In genomic region chr2:96114546-96114902, GRCh38 we compare ENCODE assay signal across 29 cellular contexts. TPM values are rescaled to one million over a fixed set of nuclear protein-coding genes. Genes with fewer than 3 reads are reported as not detected.
A peak's percentile ranks its signal among the peaks of the same experiment; 100 is the strongest.
DNase-seq lines count a peak whose midpoint lies in the region; ATAC-seq, FAIRE-seq and TF ChIP-seq lines count a peak whose summit lies in the region.
"Had no signal": no experiment of that assay in that cellular context is flagged by ENCODE, and none has a peak within 500 bp of the region (broad histone marks: within the 10 kb centered on the region; RNA-seq: fewer than 3 reads in every experiment).

No MANE protein-coding gene starts in this region.

- H3K4ac ChIP-seq in H1 (replicated peaks; ENCODE audit: insufficient read length, low read depth, low read length): no peak overlapping the region

- no peak for TF ChIP-seq EP300 in H1 (IDR thresholded peaks at IDR 0.05; ENCODE audit: borderline replicate concordance in 1 of 2, low read depth in 2 of 2, low read length in 2 of 2)

- H3K79me2 ChIP-seq in H1 (ENCODE audit: control insufficient read depth in 1 of 2, insufficient read depth in 2 of 2, low read length in 2 of 2): no peaks in the 10 kb centered on the region

- CTCF ChIA-PET in H1 (lab: Charles Lee; ENCODE audit: partially characterized antibody): interaction anchor here (2.0 to 6.6 kb wide), 4 partner anchors 11 to 92 kb away, joined by 5 to 61 read pairs (median 8); partner anchors contain the start of gene ASTL

- no peak overlapping the region for H2AFZ ChIP-seq in H1 (ENCODE audit: low read length)

- H3K36me3 ChIP-seq in BLaER1 (no peaks in the 10 kb centered on the region), H1 (ENCODE audit: control insufficient read depth in 2 of 4, insufficient read depth in 4 of 4, low read length in 3 of 4) (no peaks in the 10 kb centered on the region)
- H3K36me3 ChIP-seq in BLaER1 treated with 17β-estradiol and CSF1 and Interleukin-3, amounts not matched to agents 10 nM and 100 nM: no peaks in the 10 kb centered on the region
- H3K36me3 ChIP-seq: Peyer's patch, tibial nerve had no signal

- peaks cover 26% of the 10 kb centered on the region for H3K27me3 ChIP-seq in BLaER1
- peaks cover 16 to 40% (median 31%) of the 10 kb centered on the region in 11 experiments for H3K27me3 ChIP-seq in BLaER1 treated with 17β-estradiol and CSF1 and Interleukin-3, amounts not matched to agents 10 nM and 100 nM
- H3K27me3 ChIP-seq in H1 (replicated peaks in 1 of 4; ENCODE audit: control insufficient read depth in 3 of 4, extremely low read depth in 1 of 4, insufficient read depth in 3 of 4, low read length in 3 of 4): peaks cover 0 to 32% (median 25%) of the 10 kb centered on the region in 4 experiments; a peak in 5 of 7 replicates
- H3K27me3 ChIP-seq: Peyer's patch had no signal

- FAIRE-seq in H1 (lab: Jason Lieb, UNC): no peak

- H3K14ac ChIP-seq in H1 (ENCODE audit: insufficient read length): no peak overlapping the region

- H3K4me3 ChIP-seq in BLaER1 (no peak overlapping the region), H1 (ENCODE audit: extremely low read depth in 1 of 4, insufficient read depth in 2 of 4, low read depth in 3 of 4, low read length in 4 of 4) (no peak overlapping the region)
- H3K4me3 ChIP-seq in BLaER1 treated with 17β-estradiol and CSF1 and Interleukin-3, amounts not matched to agents 10 nM and 100 nM: no peak overlapping the region
- H3K4me3 ChIP-seq: Peyer's patch, smooth muscle cell had no signal

- peaks cover 10% of the 10 kb centered on the region for H3K9me3 Mint-ChIP-seq in nephron progenitor cell
- H3K9me3 Mint-ChIP-seq: dendritic cell treated with granulocyte-macrophage colony-stimulating factor and Interleukin-4, amounts not matched to agents 40 ng/mL and 50 ng/mL, for 4 days; stimulated activated naive CD8-positive, alpha-beta T cell treated with anti-CD3 and anti-CD28 coated beads, Interleukin-15, amount 100 ng/mL, for 72 hours had no signal

- no peak overlapping the region for H4K91ac ChIP-seq in H1 (replicated peaks; ENCODE audit: insufficient read length, low read length)

- no peaks in the 10 kb centered on the region for H3K79me1 ChIP-seq in H1 (ENCODE audit: low read depth, low read length)

- H3K9me3 ChIP-seq in BLaER1 (no peaks in the 10 kb centered on the region), H1 (ENCODE audit: insufficient read depth in 2 of 2, low read depth in 1 of 2, low read length in 1 of 2) (peaks cover 0 to 5% of the 10 kb centered on the region in 2 experiments; a peak in 1 of 4 replicates)
- no peaks in the 10 kb centered on the region; a peak in 1 of 22 replicates for H3K9me3 ChIP-seq in BLaER1 treated with 17β-estradiol and CSF1 and Interleukin-3, amounts not matched to agents 10 nM and 100 nM (replicated peaks in 1 of 11)
- H3K9me3 ChIP-seq: Peyer's patch, tibial nerve had no signal

- peaks cover 18% of the 10 kb centered on the region for H3K4me1 Mint-ChIP-seq in nephron progenitor cell

- peak overlapping the region; percentile 39; the same call in 1 of the 2 replicates for H2BK12ac ChIP-seq in H1 (ENCODE audit: low read depth, low read length)

- 95% methylated on average over 13 of the region's 13 CpGs; no CpG with 5 or more reads in 1 of the 2 experiments for WGBS in H1 (ENCODE audit: extremely low coverage in 1 of 2, insufficient coverage in 1 of 2, insufficient read length in 1 of 2, insufficient replicate concordance in 2 of 2, low coverage in 1 of 2, low lambda C conversion rate in 2 of 2, missing lambda C conversion rate in 1 of 2), 2 experiments

- no peak overlapping the region for H3K18ac ChIP-seq in H1 (ENCODE audit: extremely low read depth, low read length)

- no peak overlapping the region; the same call in 1 of the 2 replicates for H3K9ac ChIP-seq in BLaER1
- peak overlapping the region in 3 of 11 experiments; percentile 18 to 30 (median 21); a peak in 2 of 22 replicates for H3K9ac ChIP-seq in BLaER1 treated with 17β-estradiol and CSF1 and Interleukin-3, amounts not matched to agents 10 nM and 100 nM
- H3K9ac ChIP-seq in H1 (replicated peaks in 1 of 4; ENCODE audit: extremely low read depth in 1 of 4, low read depth in 3 of 4, low read length in 3 of 4): no peak overlapping the region

- H3K27ac Mint-ChIP-seq in nephron progenitor cell: no peak overlapping the region
- H3K27ac Mint-ChIP-seq: dendritic cell treated with granulocyte-macrophage colony-stimulating factor and Interleukin-4, amounts not matched to agents 40 ng/mL and 50 ng/mL, for 4 days; H9; stimulated activated naive CD8-positive, alpha-beta T cell treated with anti-CD3 and anti-CD28 coated beads, Interleukin-15, amount 100 ng/mL, for 72 hours; T-helper 17 cell had no signal

- no peak overlapping the region for H2BK15ac ChIP-seq in H1 (ENCODE audit: low read length)

- no peak overlapping the region for H3K23ac ChIP-seq in H1 (ENCODE audit: insufficient read length)

- no peak overlapping the region for H2AK5ac ChIP-seq in H1 (ENCODE audit: low read depth, low read length)

- H3K4me2 ChIP-seq in BLaER1 (peak overlapping the region; percentile 98), H1 (ENCODE audit: insufficient read depth in 1 of 2, low read depth in 2 of 2, low read length in 2 of 2) (no peak overlapping the region)
- H3K4me2 ChIP-seq in BLaER1 treated with 17β-estradiol and CSF1 and Interleukin-3, amounts not matched to agents 10 nM and 100 nM: peak overlapping the region; percentile 30 to 100 (median 98)
- H3K4me2 ChIP-seq: smooth muscle cell had no signal

- peaks cover 11% of the 10 kb centered on the region; the same call in 1 of the 2 replicates for H3K23me2 ChIP-seq in H1 (ENCODE audit: low read depth, low read length)

- H3K36me3 Mint-ChIP-seq in nephron progenitor cell (ENCODE audit: low read depth): peaks cover 6% of the 10 kb centered on the region

- no peak overlapping the region for H2BK120ac ChIP-seq in H1 (replicated peaks; ENCODE audit: low read depth, low read length)

- H3K56ac ChIP-seq in H1 (replicated peaks; ENCODE audit: insufficient read length, low read depth, low read length): no peak overlapping the region

- H3K4me1 ChIP-seq in BLaER1: peaks cover 56% of the 10 kb centered on the region
- peaks cover 16 to 68% (median 52%) of the 10 kb centered on the region in 10 experiments for H3K4me1 ChIP-seq in BLaER1 treated with 17β-estradiol and CSF1 and Interleukin-3, amounts not matched to agents 10 nM and 100 nM
- H3K4me1 ChIP-seq in H1 (replicated peaks in 1 of 4; ENCODE audit: control insufficient read depth in 3 of 4, insufficient read depth in 4 of 4, low read length in 3 of 4): peaks cover 0 to 17% (median 12%) of the 10 kb centered on the region in 4 experiments; a peak in 6 of 7 replicates

- peak overlapping the region; percentile 34 for H3K4me3 Mint-ChIP-seq in nephron progenitor cell
- H3K4me3 Mint-ChIP-seq: dendritic cell treated with granulocyte-macrophage colony-stimulating factor and Interleukin-4, amounts not matched to agents 40 ng/mL and 50 ng/mL, for 4 days had no signal

- H4K8ac ChIP-seq in H1 (ENCODE audit: extremely low read depth, insufficient read depth, low read length): no peak overlapping the region

- H4K5ac ChIP-seq in H1 (ENCODE audit: insufficient read length, low read depth, low read length): no peak overlapping the region

- H3K27ac ChIP-seq in BLaER1: peak overlapping the region; percentile 58; the same call in 1 of the 2 replicates
- H3K27ac ChIP-seq in BLaER1 treated with 17β-estradiol and CSF1 and Interleukin-3, amounts not matched to agents 10 nM and 100 nM: peak overlapping the region in 1 of 11 experiments; percentile 19; a peak in 2 of 22 replicates
- H3K27ac ChIP-seq in H1 (ENCODE audit: low read depth, low read length): no peak overlapping the region
- H3K27ac ChIP-seq: Peyer's patch had no signal

- H3K27me3 Mint-ChIP-seq in nephron progenitor cell (ENCODE audit: low read depth, poor library complexity): peaks cover 65% of the 10 kb centered on the region

- TF ChIP-seq POLR2A in H1 (IDR thresholded peaks at IDR 0.05; ENCODE audit: control extremely low read depth in 1 of 2, low read depth in 2 of 2, low read length in 2 of 2): no peak

- no peak for TF ChIP-seq CTCF in H1 (IDR thresholded peaks at IDR 0.05; ENCODE audit: control extremely low read depth in 1 of 3, insufficient read depth in 1 of 3, low read depth in 1 of 3, low read length in 3 of 3)
- TF ChIP-seq CTCF in nephron progenitor cell (IDR thresholded peaks at IDR 0.05): no peak

- H4K20me1 ChIP-seq in BLaER1 (no peaks in the 10 kb centered on the region), H1 (replicated peaks in 1 of 2; ENCODE audit: control insufficient read depth in 1 of 2, insufficient read depth in 2 of 2, low read length in 2 of 2) (no peaks in the 10 kb centered on the region)
- H4K20me1 ChIP-seq in BLaER1 treated with 17β-estradiol and CSF1 and Interleukin-3, amounts not matched to agents 10 nM and 100 nM: peaks cover 0 to 16% (median 0%) of the 10 kb centered on the region in 11 experiments; a peak in 2 of 22 replicates

- TF ChIP-seq RAD21 in H1 (IDR thresholded peaks at IDR 0.05 in 1 of 2, conservative IDR thresholded peaks at IDR 0.05 in 1 of 2; ENCODE audit: low read depth in 2 of 2, low read length in 2 of 2): no peak

- POLR2A ChIA-PET in H1 (lab: Charles Lee; ENCODE audit: partially characterized antibody): no interaction called here

- no peak overlapping the region for H2BK20ac ChIP-seq in H1 (ENCODE audit: low read length)

- ATAC-seq in HG02798 (IDR thresholded peaks at IDR 0.05; ENCODE audit: poor library complexity, unreplicated experiment) (no peak), HG02981 (IDR thresholded peaks at IDR 0.05; ENCODE audit: unreplicated experiment) (no peak)
- ATAC-seq: stimulated activated naive CD8-positive, alpha-beta T cell treated with anti-CD3 and anti-CD28 coated beads, Interleukin-15, amount 100 ng/mL, for 72 hours; T-helper 17 cell had no signal

- H2BK5ac ChIP-seq in H1 (ENCODE audit: low read depth, low read length): no peak overlapping the region

- no peak for DNase-seq in H1 (ENCODE audit: low read depth in 1 of 2, low spot score in 2 of 2)
- no peak for DNase-seq in nephron progenitor cell
- no peak for DNase-seq in OCI-M1 (lab: John Stamatoyannopoulos, UW)
- DNase-seq: activated CD4-positive, alpha-beta T cell treated with anti-CD3 and anti-CD28 coated beads, Interleukin-2, amount 50 U/mL, for 1 hour; activated CD8-positive, alpha-beta memory T cell treated with anti-CD3 and anti-CD28 coated beads, Interleukin-2, amount 50 U/mL, for 48 hours; H9; hippocampal formation; islet precursor cell; Karpas-422; mesenchymal stem cell; NCI-H1092; NCI-H1930; NCI-H510A; NK-92 treated with Interleukin-12 subunit alpha and Interleukin-12 subunit beta, amount 100 ng/mL, for 24 hours; stimulated activated CD4-positive, alpha-beta T cell treated with anti-CD3 and anti-CD28 coated beads, Interleukin-4, amount 100 ng/mL, for 1 hour; stimulated activated naive CD8-positive, alpha-beta T cell treated with anti-CD3 and anti-CD28 coated beads, Interleukin-15, amount 100 ng/mL, for 72 hours; T-helper 17 cell had no signal

RNA-seq across cellular contexts. Expression of gene ADRA2B, which starts 1.8 kb away (rescaled TPM):
- 6.5 and 6.6 TPM in 2 replicates for total RNA-seq in H1 (2021; fragmentation: NEBNext Ultra II Directional; extraction: Animal tissue kit (Norgen Biotek cat#: 25700))
- polyA plus RNA-seq in H1 (2011; rRNA removed): 5.8 and 8.3 TPM in 2 replicates
- 6.6 TPM for polyA plus RNA-seq in H1 (2011; cell fraction: cytosol; rRNA removed)
- 14.4 TPM for polyA plus RNA-seq in H1 (2011; cell fraction: nucleus; rRNA removed)
- polyA plus RNA-seq in H1 (2012, experiment 1 of 2): 3.3 to 6.4 TPM (median 5.3 TPM) in 4 replicates
- polyA plus RNA-seq in H1 (2012, experiment 2 of 2): 4.8 TPM
- polyA plus RNA-seq in H1 (2013, experiment 1 of 2): 3.7 TPM
- polyA plus RNA-seq in H1 (2013, experiment 2 of 2): 4.0 TPM
- 4.4 and 4.9 TPM in 2 replicates for polyA minus RNA-seq in H1 (2011; rRNA and poly(A)+ RNA removed)
- polyA minus RNA-seq in H1 (2011; cell fraction: cytosol; rRNA and poly(A)+ RNA removed): 6.7 TPM
- polyA minus RNA-seq in H1 (2011; cell fraction: nucleus; rRNA and poly(A)+ RNA removed): 6.8 TPM
- total RNA-seq: Daoy, pulmonary artery endothelial cell, SK-MEL-5 had no signal
- polyA plus RNA-seq: neural cell had no signal

RNA-seq across cellular contexts. Expression of gene ASTL, which starts 23.8 kb away (rescaled TPM):
- 0.60 and 0.75 TPM in 2 replicates for total RNA-seq in H1 (2021; fragmentation: NEBNext Ultra II Directional; extraction: Animal tissue kit (Norgen Biotek cat#: 25700))
- 1.4 and 2.2 TPM in 2 replicates for polyA plus RNA-seq in H1 (2011; rRNA removed)
- 1.4 TPM for polyA plus RNA-seq in H1 (2011; cell fraction: cytosol; rRNA removed)
- polyA plus RNA-seq in H1 (2011; cell fraction: nucleus; rRNA removed): 2.5 TPM
- polyA plus RNA-seq in H1 (2012, experiment 1 of 2): 0.28 to 1.2 TPM (median 0.73 TPM) in 4 replicates
- 0.54 TPM for polyA plus RNA-seq in H1 (2012, experiment 2 of 2)
- 0.67 TPM for polyA plus RNA-seq in H1 (2013, experiment 1 of 2)
- polyA plus RNA-seq in H1 (2013, experiment 2 of 2): 0.46 TPM
- polyA minus RNA-seq in H1 (2011; rRNA and poly(A)+ RNA removed): 1.2 and 1.6 TPM in 2 replicates
- polyA minus RNA-seq in H1 (2011; cell fraction: cytosol; rRNA and poly(A)+ RNA removed): 1.8 TPM
- 1.8 TPM for polyA minus RNA-seq in H1 (2011; cell fraction: nucleus; rRNA and poly(A)+ RNA removed)
- total RNA-seq: Daoy, Peyer's patch, pulmonary artery endothelial cell, SK-MEL-5 had no signal
- polyA plus RNA-seq: neural cell, smooth muscle cell had no signal

RNA-seq across cellular contexts. Expression of gene DUSP2, which starts 30.7 kb away (rescaled TPM):
- 8.7 and 10.1 TPM in 2 replicates for total RNA-seq in H1 (2021; fragmentation: NEBNext Ultra II Directional; extraction: Animal tissue kit (Norgen Biotek cat#: 25700))
- polyA plus RNA-seq in H1 (2011; rRNA removed): 10.4 and 11.7 TPM in 2 replicates
- 8.4 TPM for polyA plus RNA-seq in H1 (2011; cell fraction: cytosol; rRNA removed)
- 21.7 TPM for polyA plus RNA-seq in H1 (2011; cell fraction: nucleus; rRNA removed)
- 5.9 to 8.2 TPM (median 7.6 TPM) in 4 replicates for polyA plus RNA-seq in H1 (2012, experiment 1 of 2)
- polyA plus RNA-seq in H1 (2012, experiment 2 of 2): 9.0 TPM
- 3.6 TPM for polyA plus RNA-seq in H1 (2013, experiment 1 of 2)
- polyA plus RNA-seq in H1 (2013, experiment 2 of 2): 3.2 TPM
- 5.5 and 5.9 TPM in 2 replicates for polyA minus RNA-seq in H1 (2011; rRNA and poly(A)+ RNA removed)
- polyA minus RNA-seq in H1 (2011; cell fraction: cytosol; rRNA and poly(A)+ RNA removed): 5.7 TPM
- polyA minus RNA-seq in H1 (2011; cell fraction: nucleus; rRNA and poly(A)+ RNA removed): 26.8 TPM

Comparison
In these comparisons a context has a peak if more than half of its experiments do, and no peak if none do; other contexts are left out.
1. H3K4me2 ChIP-seq: peak in BLaER1 (single experiment) and BLaER1 treated with 17β-estradiol and CSF1 and Interleukin-3, amounts not matched to agents 10 nM and 100 nM (11 of 11); none in H1 (0 of 2).